Comparison of ENCODE assay signal across 8 cellular contexts in genomic region chr7:148962823-148963582, GRCh38.
DNase-seq lines count a peak whose midpoint lies in the region; ATAC-seq and TF ChIP-seq lines count a peak whose summit lies in the region.

No MANE protein-coding gene starts in this region.

- peak; percentile 91 for TF ChIP-seq CTCF in KMS-11 (conservative IDR thresholded peaks at IDR 0.05; ENCODE audit: low read depth, low read length)
- TF ChIP-seq CTCF in upper lobe of right lung (IDR thresholded peaks at IDR 0.05), result peak; percentile 73

- H3K36me3 ChIP-seq in KMS-11 (ENCODE audit: insufficient read depth), result no peaks in the 10 kb centered on the region
- no peaks in the 10 kb centered on the region for H3K36me3 ChIP-seq in upper lobe of right lung

- no peaks in the 10 kb centered on the region for H3K9me3 ChIP-seq in upper lobe of right lung

- peak; percentile 56 for ATAC-seq in GM21529 (IDR thresholded peaks at IDR 0.05; ENCODE audit: unreplicated experiment)
- ATAC-seq in activated naive CD4-positive, alpha-beta T cell treated with anti-CD3 and anti-CD28 coated beads, Interleukin-2, amount 50 U/mL, for 72 hours, result peak; percentile 65 to 68
- ATAC-seq in upper lobe of right lung, result peak; percentile 78

- intact Hi-C loops in upper lobe of right lung (cut with DNase I), result loop anchor here (10.0 kb wide), 2 partner anchors 88 to 388 kb away; no protein-coding TSS in a partner anchor

- H3K9ac ChIP-seq in KMS-11, result peak overlapping the region; percentile 41; the same call in 1 of the 2 replicates

- peak overlapping the region; percentile 47 for H3K4me2 ChIP-seq in KMS-11

- peak overlapping the region; percentile 64 for H2AFZ ChIP-seq in KMS-11 (ENCODE audit: low read depth)

- H3K27ac Mint-ChIP-seq in activated naive CD4-positive, alpha-beta T cell treated with anti-CD3 and anti-CD28 coated beads, Interleukin-2, amount 50 U/mL, for 72 hours, result peak overlapping the region; percentile 87 to 97

- no peaks in the 10 kb centered on the region for H3K27me3 ChIP-seq in KMS-11 (ENCODE audit: insufficient read depth, low read depth)
- H3K27me3 ChIP-seq in upper lobe of right lung, result no peaks in the 10 kb centered on the region

- no peaks in the 10 kb centered on the region for H3K36me3 Mint-ChIP-seq in activated naive CD4-positive, alpha-beta T cell treated with anti-CD3 and anti-CD28 coated beads, Interleukin-2, amount 50 U/mL, for 72 hours

- H3K4me3 ChIP-seq in KMS-11 (IDR thresholded peaks at IDR 0.05; ENCODE audit: insufficient read depth, low read depth, low read length) (peak overlapping the region; percentile 77), upper lobe of right lung (peak overlapping the region; percentile 65)

- H3K27ac ChIP-seq in KMS-11 (peak overlapping the region; percentile 21; the same call in 1 of the 2 replicates), upper lobe of right lung (peak overlapping the region; percentile 83)

- no peaks in the 10 kb centered on the region for H3K79me2 ChIP-seq in KMS-11 (ENCODE audit: insufficient read depth, low read depth)

- H3K9me3 Mint-ChIP-seq in activated naive CD4-positive, alpha-beta T cell treated with anti-CD3 and anti-CD28 coated beads, Interleukin-2, amount 50 U/mL, for 72 hours, result no peaks in the 10 kb centered on the region

- peak; percentile 61 for DNase-seq in DMS79 treated with DMSO at 0.1 percent for 48 hours (lab: John Stamatoyannopoulos, UW)
- DNase-seq in RPMI7951 (ENCODE audit: low read depth), result peak; percentile 73
- DNase-seq in activated naive CD4-positive, alpha-beta T cell treated with anti-CD3 and anti-CD28 coated beads, Interleukin-2, amount 50 U/mL, for 72 hours (ENCODE audit: low spot score in 2 of 2), result peak; percentile 60 to 70
- peak; percentile 89 for DNase-seq in globus pallidus (ENCODE audit: low spot score)
- peak; percentile 63 for DNase-seq in occipital lobe (lab: John Stamatoyannopoulos, UW)
- DNase-seq in upper lobe of right lung, result peak; percentile 76

- H3K4me1 ChIP-seq in KMS-11 (ENCODE audit: low read depth, poor library complexity, severe bottlenecking) (peaks cover 28% of the 10 kb centered on the region), upper lobe of right lung (peaks cover 4% of the 10 kb centered on the region)

- H4K20me1 ChIP-seq in KMS-11 (ENCODE audit: insufficient read depth), result no peaks in the 10 kb centered on the region

Comparison
In these comparisons a context has a peak if more than half of its experiments do, and no peak if none do; other contexts are left out.
1. Peak in every context shown above with its lines: DNase-seq, ATAC-seq, H3K4me3 ChIP-seq and H3K27ac ChIP-seq.